2 cellular contexts compared by ENCODE assay signal in the genomic region with DNA sequence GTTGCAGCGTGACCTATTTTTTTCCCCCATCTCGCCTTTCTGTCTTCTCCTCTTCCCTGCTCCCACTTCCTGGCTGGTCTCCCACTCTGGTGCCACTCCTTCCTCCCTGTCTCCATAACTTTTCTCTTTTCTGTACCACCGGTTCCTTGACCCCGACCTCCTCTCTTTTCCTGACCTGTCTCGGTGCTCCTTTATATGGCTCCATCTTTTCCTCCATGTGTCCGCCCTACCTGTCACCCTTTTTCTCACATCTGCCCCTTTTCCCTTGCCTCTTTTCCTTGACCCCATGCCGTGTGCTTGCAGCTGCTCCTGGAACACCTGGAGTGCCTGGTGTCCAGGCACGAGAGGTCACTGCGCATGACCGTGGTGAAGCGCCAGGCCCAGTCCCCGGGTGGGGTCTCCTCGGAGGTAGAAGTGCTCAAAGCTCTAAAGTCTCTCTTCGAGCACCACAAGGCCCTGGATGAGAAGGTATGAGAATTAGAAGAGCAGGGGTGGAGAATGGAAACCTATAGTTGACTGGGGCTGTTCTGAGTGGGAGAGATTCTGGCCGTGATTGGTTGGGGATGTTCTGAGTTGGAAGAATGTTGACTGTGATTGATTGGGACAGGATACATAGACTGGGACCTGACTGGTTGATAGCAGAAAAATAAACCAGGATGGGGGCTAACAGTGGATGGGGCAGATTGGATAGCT.
TF ChIP-seq lines count a peak whose summit lies in the region.

No MANE protein-coding gene starts in this region.

TF ChIP-seq in SK-N-SH, 30 proteins besides CTCF, POLR2A, EP300 and RAD21 (continued from another document):
- TF ChIP-seq, protein P1, sequence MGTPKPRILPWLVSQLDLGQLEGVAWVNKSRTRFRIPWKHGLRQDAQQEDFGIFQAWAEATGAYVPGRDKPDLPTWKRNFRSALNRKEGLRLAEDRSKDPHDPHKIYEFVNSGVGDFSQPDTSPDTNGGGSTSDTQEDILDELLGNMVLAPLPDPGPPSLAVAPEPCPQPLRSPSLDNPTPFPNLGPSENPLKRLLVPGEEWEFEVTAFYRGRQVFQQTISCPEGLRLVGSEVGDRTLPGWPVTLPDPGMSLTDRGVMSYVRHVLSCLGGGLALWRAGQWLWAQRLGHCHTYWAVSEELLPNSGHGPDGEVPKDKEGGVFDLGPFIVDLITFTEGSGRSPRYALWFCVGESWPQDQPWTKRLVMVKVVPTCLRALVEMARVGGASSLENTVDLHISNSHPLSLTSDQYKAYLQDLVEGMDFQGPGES (IDR thresholded peaks at IDR 0.05; ENCODE audit: low read depth, low read length) = no peak
- TF ChIP-seq MXI1 (IDR thresholded peaks at IDR 0.05; ENCODE audit: low read depth, low read length) (no peak), YY1 (IDR thresholded peaks at IDR 0.05; ENCODE audit: low read depth) (no peak), RCOR1 (IDR thresholded peaks at IDR 0.05; ENCODE audit: low read length) (no peak)
- TF ChIP-seq, protein P2, sequence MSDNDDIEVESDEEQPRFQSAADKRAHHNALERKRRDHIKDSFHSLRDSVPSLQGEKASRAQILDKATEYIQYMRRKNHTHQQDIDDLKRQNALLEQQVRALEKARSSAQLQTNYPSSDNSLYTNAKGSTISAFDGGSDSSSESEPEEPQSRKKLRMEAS (IDR thresholded peaks at IDR 0.05; ENCODE audit: low read depth) = no peak

TF ChIP-seq in SK-N-SH treated with all-trans-retinoic acid at 6 μM for 48 hours, 23 proteins besides CTCF, POLR2A, EP300 and RAD21 (continued from another document):
- TF ChIP-seq, protein P3, sequence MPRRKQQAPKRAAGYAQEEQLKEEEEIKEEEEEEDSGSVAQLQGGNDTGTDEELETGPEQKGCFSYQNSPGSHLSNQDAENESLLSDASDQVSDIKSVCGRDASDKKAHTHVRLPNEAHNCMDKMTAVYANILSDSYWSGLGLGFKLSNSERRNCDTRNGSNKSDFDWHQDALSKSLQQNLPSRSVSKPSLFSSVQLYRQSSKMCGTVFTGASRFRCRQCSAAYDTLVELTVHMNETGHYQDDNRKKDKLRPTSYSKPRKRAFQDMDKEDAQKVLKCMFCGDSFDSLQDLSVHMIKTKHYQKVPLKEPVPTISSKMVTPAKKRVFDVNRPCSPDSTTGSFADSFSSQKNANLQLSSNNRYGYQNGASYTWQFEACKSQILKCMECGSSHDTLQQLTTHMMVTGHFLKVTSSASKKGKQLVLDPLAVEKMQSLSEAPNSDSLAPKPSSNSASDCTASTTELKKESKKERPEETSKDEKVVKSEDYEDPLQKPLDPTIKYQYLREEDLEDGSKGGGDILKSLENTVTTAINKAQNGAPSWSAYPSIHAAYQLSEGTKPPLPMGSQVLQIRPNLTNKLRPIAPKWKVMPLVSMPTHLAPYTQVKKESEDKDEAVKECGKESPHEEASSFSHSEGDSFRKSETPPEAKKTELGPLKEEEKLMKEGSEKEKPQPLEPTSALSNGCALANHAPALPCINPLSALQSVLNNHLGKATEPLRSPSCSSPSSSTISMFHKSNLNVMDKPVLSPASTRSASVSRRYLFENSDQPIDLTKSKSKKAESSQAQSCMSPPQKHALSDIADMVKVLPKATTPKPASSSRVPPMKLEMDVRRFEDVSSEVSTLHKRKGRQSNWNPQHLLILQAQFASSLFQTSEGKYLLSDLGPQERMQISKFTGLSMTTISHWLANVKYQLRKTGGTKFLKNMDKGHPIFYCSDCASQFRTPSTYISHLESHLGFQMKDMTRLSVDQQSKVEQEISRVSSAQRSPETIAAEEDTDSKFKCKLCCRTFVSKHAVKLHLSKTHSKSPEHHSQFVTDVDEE (CRISPR knock-in tag; IDR thresholded peaks at IDR 0.05) = no peak
- no peak for TF ChIP-seq ZFP30 (CRISPR knock-in tag; IDR thresholded peaks at IDR 0.05)
